26 cellular contexts compared by ENCODE assay signal in the genomic region with DNA sequence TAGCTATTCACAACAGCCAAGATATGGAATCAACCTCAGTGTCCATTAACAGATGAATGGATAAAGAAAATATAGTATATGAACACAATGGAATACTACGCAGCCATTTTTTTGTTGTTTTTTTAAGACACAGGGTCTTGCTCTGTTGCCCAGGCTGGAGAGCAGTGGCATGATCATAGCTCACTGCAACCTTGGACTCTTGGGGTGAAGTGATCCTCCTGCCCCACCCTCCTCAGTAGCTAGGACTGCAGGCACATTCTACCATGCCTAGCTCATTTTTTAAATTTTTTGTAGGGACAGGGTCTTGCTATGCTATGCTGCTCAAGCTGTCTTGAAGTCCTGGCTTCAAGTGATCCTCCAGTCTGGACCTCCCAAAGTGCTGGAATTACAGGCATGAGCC.
"Had no signal": no experiment of that assay in that cellular context is flagged by ENCODE, and none has a peak within 500 bp of the region (broad histone marks: within the 10 kb centered on the region; RNA-seq: fewer than 3 reads in every experiment).

No MANE protein-coding gene starts in this region.

- H3K9ac ChIP-seq: SK-N-SH had no signal

- H3K4me1 ChIP-seq: SJCRH30 had no signal

- H3K27ac ChIP-seq: brain microvascular endothelial cell, cardiac muscle cell, RWPE1, SJCRH30, VCaP had no signal

- DNase-seq: activated CD4-positive, alpha-beta T cell treated with anti-CD3 and anti-CD28 coated beads for 4 hours; activated CD8-positive, alpha-beta memory T cell treated with anti-CD3 and anti-CD28 coated beads, Interleukin-2, amount 50 U/mL, for 4 hours; activated CD8-positive, alpha-beta T cell treated with anti-CD3 and anti-CD28 coated beads for 36 hours; activated gamma-delta T cell treated with Interleukin-2 at 50 U/mL for 16 hours; activated naive CD4-positive, alpha-beta T cell treated with anti-CD3 and anti-CD28 coated beads, Interleukin-2, amount 10 ng/mL, durations not matched to agents 7 days and 5 days; activated naive CD8-positive, alpha-beta T cell treated with anti-CD3 and anti-CD28 coated beads for 36 hours; activated T-cell treated with anti-CD3 and anti-CD28 coated beads, Interleukin-2, amount 50 U/mL, for 72 hours; brain microvascular endothelial cell; MM.1S; NCI-H1105; NCI-H1436; NCI-H1694 treated with DMSO at 0.1 percent for 48 hours; NCI-H2029 treated with DMSO at 0.1 percent for 48 hours; NCI-H345; NCI-H510A; NCI-H526 treated with DMSO at 0.1 percent for 48 hours; NCI-H82; OCI-M1; Right ventricle myocardium superior; SJCRH30; SK-N-SH; T-helper 1 cell had no signal

- ATAC-seq: activated CD8-positive, alpha-beta T cell treated with anti-CD3 and anti-CD28 coated beads for 36 hours; activated T-cell treated with anti-CD3 and anti-CD28 coated beads, Interleukin-2, amount 50 U/mL, for 72 hours; Panc1 had no signal

- H3K4me3 ChIP-seq: cardiac muscle cell, SJCRH30 had no signal

- H3K4me2 ChIP-seq: SK-N-SH had no signal

- H3K27me3 ChIP-seq: brain microvascular endothelial cell, cardiac muscle cell, SJCRH30 had no signal

- H3K36me3 ChIP-seq: brain microvascular endothelial cell, cardiac muscle cell, SJCRH30 had no signal
